1 cellular context compared by ENCODE assay signal in genomic region chr3:197471221-197472010, GRCh38.
TF ChIP-seq lines count a peak whose summit lies in the region.

No MANE protein-coding gene starts in this region.

TF ChIP-seq in GM23338, 12 proteins besides CTCF, POLR2A, EP300 and RAD21:
- no peak for TF ChIP-seq NANOG (IDR thresholded peaks at IDR 0.05; ENCODE audit: borderline replicate concordance)
- no peak for TF ChIP-seq ZNF462 (CRISPR knock-in tag; IDR thresholded peaks at IDR 0.05)
- no peak for TF ChIP-seq EZH2phosphoT487 (IDR thresholded peaks at IDR 0.05; ENCODE audit: unreplicated experiment)
- no peak for TF ChIP-seq STAT1 (IDR thresholded peaks at IDR 0.05; ENCODE audit: unreplicated experiment)
- no peak for TF ChIP-seq ETS1 (IDR thresholded peaks at IDR 0.05)
- TF ChIP-seq EZH2 (IDR thresholded peaks at IDR 0.05; ENCODE audit: low read depth, unreplicated experiment), result no peak
- no peak for TF ChIP-seq POLR2AphosphoS5 (IDR thresholded peaks at IDR 0.05; ENCODE audit: low read depth)
- no peak for TF ChIP-seq ZNF114 (CRISPR knock-in tag; IDR thresholded peaks at IDR 0.05)
- no peak for TF ChIP-seq CREB1 (CRISPR knock-in tag; IDR thresholded peaks at IDR 0.05; ENCODE audit: low read depth)
- TF ChIP-seq ZNF331 (CRISPR knock-in tag; IDR thresholded peaks at IDR 0.05; ENCODE audit: low read depth), result no peak
